ENCODE assay signal across 1 cellular context in the genomic region with DNA sequence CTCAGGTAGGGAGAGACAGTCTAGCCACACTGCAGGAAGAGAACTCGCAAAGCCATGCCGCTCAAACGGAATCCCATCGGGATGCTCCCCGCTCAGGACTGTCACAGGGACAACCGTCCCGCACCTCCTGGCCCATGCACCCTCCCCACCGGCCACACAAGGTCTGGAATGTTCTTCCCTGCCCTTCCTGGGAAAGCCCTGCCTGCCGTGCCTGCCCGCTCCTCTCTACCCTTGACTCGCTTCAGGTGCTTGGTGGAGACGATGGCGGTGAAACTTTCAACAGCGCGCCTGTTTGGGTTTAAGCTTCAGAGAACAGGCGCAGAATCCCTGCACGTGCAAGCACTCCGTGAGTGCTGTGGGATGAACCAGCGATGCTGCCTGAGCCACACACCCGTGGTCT.
TF ChIP-seq lines count a peak whose summit lies in the region.

No MANE protein-coding gene starts in this region.

TF ChIP-seq in H1, 55 proteins besides CTCF, POLR2A, EP300 and RAD21:
- TF ChIP-seq RBBP5 (IDR thresholded peaks at IDR 0.05; ENCODE audit: borderline replicate concordance, low read depth, low read length) (no peak), NRF1 (IDR thresholded peaks at IDR 0.05; ENCODE audit: low read depth, low read length) (no peak), SP4 (IDR thresholded peaks at IDR 0.05; ENCODE audit: low read length) (no peak)
- TF ChIP-seq, protein P1, sequence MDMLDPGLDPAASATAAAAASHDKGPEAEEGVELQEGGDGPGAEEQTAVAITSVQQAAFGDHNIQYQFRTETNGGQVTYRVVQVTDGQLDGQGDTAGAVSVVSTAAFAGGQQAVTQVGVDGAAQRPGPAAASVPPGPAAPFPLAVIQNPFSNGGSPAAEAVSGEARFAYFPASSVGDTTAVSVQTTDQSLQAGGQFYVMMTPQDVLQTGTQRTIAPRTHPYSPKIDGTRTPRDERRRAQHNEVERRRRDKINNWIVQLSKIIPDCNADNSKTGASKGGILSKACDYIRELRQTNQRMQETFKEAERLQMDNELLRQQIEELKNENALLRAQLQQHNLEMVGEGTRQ (IDR thresholded peaks at IDR 0.05; ENCODE audit: low read length) = no peak
